9 cellular contexts compared by ENCODE assay signal in genomic region chr2:113124181-113124961, GRCh38. TPM values are rescaled to one million over a fixed set of nuclear protein-coding genes. Genes with fewer than 3 reads are reported as not detected.
A peak's percentile ranks its signal among the peaks of the same experiment; 100 is the strongest.
DNase-seq lines count a peak whose midpoint lies in the region; ATAC-seq and TF ChIP-seq lines count a peak whose summit lies in the region.
"Had no signal": no experiment of that assay in that cellular context is flagged by ENCODE, and none has a peak within 500 bp of the region (broad histone marks: within the 10 kb centered on the region; RNA-seq: fewer than 3 reads in every experiment).

No MANE protein-coding gene starts in this region.

- H3K27ac ChIP-seq in ACC112 (ENCODE audit: low read depth, low read length) (peak overlapping the region; percentile 46; the same call in 1 of the 2 replicates), stomach (peak overlapping the region; percentile 23 to 66 (median 49))

- H2AFZ ChIP-seq in ACC112 (ENCODE audit: low read length, unreplicated experiment), result no peak overlapping the region

- no peak for TF ChIP-seq POLR2A in stomach (IDR thresholded peaks at IDR 0.05)

- no peak overlapping the region for H3K4me3 ChIP-seq in ACC112 (ENCODE audit: low read depth, low read length)
- no peak overlapping the region for H3K4me3 ChIP-seq in stomach

- peak; percentile 90 for DNase-seq in MV-4-11 (lab: John Stamatoyannopoulos, UW)
- DNase-seq in stomach, result no peak
- DNase-seq in activated effector memory CD4-positive, alpha-beta T cell treated with anti-CD3 and anti-CD28 coated beads, Interleukin-2, amount 50 U/mL, for 16 hours, result no peak
- DNase-seq in T-helper 9 cell, result no peak
- no peak for DNase-seq in mesenteric fat pad (ENCODE audit: low spot score)

- no peak for TF ChIP-seq EP300 in stomach (IDR thresholded peaks at IDR 0.05)

- no peak for TF ChIP-seq CTCF in stomach (IDR thresholded peaks at IDR 0.05)

- intact Hi-C loops in stomach (cut with DNase I; ENCODE audit: low total_unique reads), result no loop called here

- H3K4me1 ChIP-seq in ACC112 (ENCODE audit: control insufficient read depth, insufficient read depth, low read length, unreplicated experiment), result peaks cover 20% of the 10 kb centered on the region
- peaks cover 0 to 30% (median 8%) of the 10 kb centered on the region in 4 donors for H3K4me1 ChIP-seq in stomach

- no peaks in the 10 kb centered on the region for H3K79me2 ChIP-seq in ACC112 (ENCODE audit: control insufficient read depth, insufficient read depth, low read length, unreplicated experiment)

- H3K27me3 ChIP-seq in ACC112 (ENCODE audit: insufficient read depth, low read length), result peaks cover 19% of the 10 kb centered on the region; the same call in 1 of the 2 replicates
- H3K27me3 ChIP-seq in stomach, result no peaks in the 10 kb centered on the region

- H3K9me3 ChIP-seq in stomach, result no peaks in the 10 kb centered on the region

- H3K36me3 ChIP-seq in ACC112 (ENCODE audit: insufficient read depth, low read length) (no peaks in the 10 kb centered on the region), stomach (peaks cover 0 to 3% (median 0%) of the 10 kb centered on the region in 4 donors)

- 27 to 40% (median 33%) methylated on average over 12 of the region's 12 CpGs for WGBS in stomach, 5 donors

- ATAC-seq in GM19463 (IDR thresholded peaks at IDR 0.05; ENCODE audit: unreplicated experiment) (peak; percentile 55), esophagus mucosa (peak; percentile 40)

RNA-seq across cellular contexts. Expression of gene IL1RN, which starts 3.0 kb away (rescaled TPM):
- total RNA-seq in esophagus mucosa (871 TPM), stomach (10 to 100 TPM in 2 of 5 donors, under 1 TPM in 1, not detected in 2; 0.87 to 29.3 (median 16.9) TPM), mesenteric fat pad (8.9 TPM)
- polyA plus RNA-seq in stomach, result 100 to 1,000 TPM in 1 of 3 donors, 10 to 100 TPM in 2; 27.6 to 220 (median 40.9) TPM

RNA-seq across cellular contexts. Expression of gene PSD4, which starts 49.4 kb away (rescaled TPM):
- total RNA-seq in esophagus mucosa (38.6 TPM), stomach (100 to 1,000 TPM in 2 of 5 donors, 10 to 100 TPM in 3; 35.3 to 146 (median 73.5) TPM), mesenteric fat pad (13.2 TPM)
- 10 to 100 TPM; 19.9 to 23.8 (median 19.9) TPM for polyA plus RNA-seq in stomach

RNA-seq across cellular contexts. Expression of gene IL1F10, which starts 56.6 kb away (rescaled TPM):
- total RNA-seq in esophagus mucosa, result not detected
- not detected for total RNA-seq in stomach
- not detected for polyA plus RNA-seq in stomach
- not detected for total RNA-seq in mesenteric fat pad
- total RNA-seq: mononuclear cell had no signal

Comparison
In these comparisons a context has a peak if more than half of its experiments do, and no peak if none do; other contexts are left out.
1. RNA of gene IL1RN, which starts 3.0 kb away (total RNA-seq): 871 TPM in esophagus mucosa (single experiment); 8.9 TPM in mesenteric fat pad (single experiment) and 0.87 to 29.3 TPM in stomach; every median in the first group is over 10 times any median in the second.